In genomic region chr10:69088471-69088769, GRCh38 we compare ENCODE assay signal across 10 cellular contexts. TPM values are rescaled to one million over a fixed set of nuclear protein-coding genes. Genes with fewer than 3 reads are reported as not detected.
DNase-seq lines count a peak whose midpoint lies in the region; ATAC-seq, FAIRE-seq and TF ChIP-seq lines count a peak whose summit lies in the region.
"Had no signal": no experiment of that assay in that cellular context is flagged by ENCODE, and none has a peak within 500 bp of the region (broad histone marks: within the 10 kb centered on the region; RNA-seq: fewer than 3 reads in every experiment).

No MANE protein-coding gene starts in this region.

- H3K4me3 ChIP-seq in AG09309 (ENCODE audit: control insufficient read depth, low read depth, low read length) (peak overlapping the region; percentile 14), K562 (peak overlapping the region; percentile 51)
- peak overlapping the region; percentile 48 for H3K4me3 ChIP-seq in Jurkat, Clone E6-1 (ENCODE audit: low read length)

- peak overlapping the region; percentile 100 for H2AFZ ChIP-seq in K562 (ENCODE audit: low read depth, low read length)

- H3K4me3 Mint-ChIP-seq in naive B cell = peak overlapping the region; percentile 85 to 94 (median 88)

- peaks cover 3 to 28% of the 10 kb centered on the region in 2 experiments; a peak in 4 of 5 replicates for H3K4me1 ChIP-seq in K562 (replicated peaks in 1 of 2; ENCODE audit: control insufficient read depth in 2 of 2, insufficient read depth in 2 of 2, low read length in 2 of 2)

- intact Hi-C loops in K562 (cut with micrococcal nuclease) = loop anchor here (2.0 kb wide), 2 partner anchors 36 to 132 kb away; partner anchors contain the start of genes DDX21 and VPS26A

- H3K27me3 ChIP-seq in K562 (ENCODE audit: control insufficient read depth in 2 of 2, insufficient read depth in 2 of 2, low read length in 2 of 2) = no peaks in the 10 kb centered on the region

- ATAC-seq in K562 (peak; percentile 15), naive B cell (ENCODE audit: low read depth in 2 of 2) (no peak)

- peaks cover 49 to 69% (median 50%) of the 10 kb centered on the region in 3 donors for H3K4me1 Mint-ChIP-seq in naive B cell

- CTCF ChIA-PET in K562 (lab: Yijun Ruan, JAX; ENCODE audit: low intra/inter-chr PET ratio) = interaction anchor here (1.6 kb wide), 1 partner anchor 84 kb away, joined by 5 read pairs; no protein-coding TSS in a partner anchor

- H3K36me3 ChIP-seq in K562 (ENCODE audit: control insufficient read depth, insufficient read depth, low read length) = peaks cover 6% of the 10 kb centered on the region; the same call in 1 of the 3 replicates

- no peaks in the 10 kb centered on the region for H3K36me3 Mint-ChIP-seq in naive B cell

- 2% methylated on average over 3 of the region's 3 CpGs for WGBS in K562 (ENCODE audit: insufficient coverage, low coverage, missing lambda C conversion rate)

- FAIRE-seq in K562 (lab: Jason Lieb, UNC) = no peak

- DNase-seq in AG09309 (ENCODE audit: low read depth) = no peak
- DNase-seq in Jurkat, Clone E6-1 (ENCODE audit: low read depth, low spot score) = no peak
- DNase-seq in K562 (ENCODE audit: extremely low read depth in 1 of 4, low spot score in 3 of 4) = peak in 2 of 4 experiments; percentile 31 to 41
- DNase-seq in naive B cell = no peak
- no peak for DNase-seq in DMS79 treated with DMSO at 0.1 percent for 48 hours (lab: John Stamatoyannopoulos, UW)
- DNase-seq in NCI-H345 treated with DMSO at 0.1 percent for 48 hours (lab: John Stamatoyannopoulos, UW; ENCODE audit: unreplicated experiment) = no peak
- DNase-seq in foreskin melanocyte = no peak
- DNase-seq in DMS53 (lab: John Stamatoyannopoulos, UW) = no peak
- DNase-seq: NCI-H510A treated with DMSO at 0.1 percent for 48 hours had no signal

- no peak for TF ChIP-seq POLR2A in K562 (conservative IDR thresholded peaks at IDR 0.05)

- peak overlapping the region; percentile 46 to 97 (median 94) for H3K27ac Mint-ChIP-seq in naive B cell

- H3K9me3 Mint-ChIP-seq in naive B cell = no peaks in the 10 kb centered on the region

- BruUV-seq in K562 (replicated peaks; lab: Mats Ljungman, UMichigan) = TSS peak; percentile 98

- peak overlapping the region; percentile 89 for H3K27ac ChIP-seq in K562 (ENCODE audit: extremely low read depth, low read depth, low read length)

- no peaks in the 10 kb centered on the region for H3K27me3 Mint-ChIP-seq in naive B cell

- H3K79me2 ChIP-seq in K562 (ENCODE audit: control insufficient read depth, insufficient read depth, low read length) = peaks cover 57% of the 10 kb centered on the region

- no peaks in the 10 kb centered on the region for H3K9me3 ChIP-seq in K562 (replicated peaks; ENCODE audit: control insufficient read depth, insufficient read depth, low read depth, low read length)

- in situ Hi-C loops in K562 (cut with MboI) = no loop called here

- no peak for TF ChIP-seq EP300 in K562 (IDR thresholded peaks at IDR 0.05; ENCODE audit: low read length)

- H3K9me1 ChIP-seq in K562 (ENCODE audit: control insufficient read depth, insufficient read depth, low read length) = no peaks in the 10 kb centered on the region

- no peak for TF ChIP-seq RAD21 in K562 (CRISPR knock-in tag; conservative IDR thresholded peaks at IDR 0.05 in 1 of 2, IDR thresholded peaks at IDR 0.05 in 1 of 2)

- H3K9ac ChIP-seq in K562 (ENCODE audit: insufficient read depth in 1 of 2, low read depth in 2 of 2, low read length in 2 of 2) = peak overlapping the region in 1 of 2 experiments; percentile 91

- TF ChIP-seq CTCF in AG09309 (IDR thresholded peaks at IDR 0.05; ENCODE audit: control insufficient read depth, insufficient read depth, low read depth, low read length, missing control alignments) (no peak), K562 (IDR thresholded peaks at IDR 0.05 in 2 of 3, conservative IDR thresholded peaks at IDR 0.05 in 1 of 3; ENCODE audit: insufficient read depth in 2 of 3, low read depth in 1 of 3, low read length in 3 of 3) (no peak)

- POLR2A ChIA-PET in K562 (lab: Yijun Ruan, JAX) = interaction anchor here (0.7 to 2.1 kb wide), 8 partner anchors 8 to 36 kb away, joined by 3 to 9 read pairs (median 4); no protein-coding TSS in a partner anchor

- H4K20me1 ChIP-seq in K562 (replicated peaks; ENCODE audit: control insufficient read depth, insufficient read depth, low read length) = no peaks in the 10 kb centered on the region

- H3K4me2 ChIP-seq in K562 (ENCODE audit: insufficient read depth, low read length) = peak overlapping the region; percentile 95

TF ChIP-seq in K562, 482 proteins besides CTCF, POLR2A, EP300 and RAD21:
- TF ChIP-seq CHD1 (IDR thresholded peaks at IDR 0.05; ENCODE audit: low read length) = peak; percentile 53
- TF ChIP-seq RBFOX2 (IDR thresholded peaks at IDR 0.05; ENCODE audit: low read depth, low read length) = peak; percentile 70
- TF ChIP-seq, protein P1, sequence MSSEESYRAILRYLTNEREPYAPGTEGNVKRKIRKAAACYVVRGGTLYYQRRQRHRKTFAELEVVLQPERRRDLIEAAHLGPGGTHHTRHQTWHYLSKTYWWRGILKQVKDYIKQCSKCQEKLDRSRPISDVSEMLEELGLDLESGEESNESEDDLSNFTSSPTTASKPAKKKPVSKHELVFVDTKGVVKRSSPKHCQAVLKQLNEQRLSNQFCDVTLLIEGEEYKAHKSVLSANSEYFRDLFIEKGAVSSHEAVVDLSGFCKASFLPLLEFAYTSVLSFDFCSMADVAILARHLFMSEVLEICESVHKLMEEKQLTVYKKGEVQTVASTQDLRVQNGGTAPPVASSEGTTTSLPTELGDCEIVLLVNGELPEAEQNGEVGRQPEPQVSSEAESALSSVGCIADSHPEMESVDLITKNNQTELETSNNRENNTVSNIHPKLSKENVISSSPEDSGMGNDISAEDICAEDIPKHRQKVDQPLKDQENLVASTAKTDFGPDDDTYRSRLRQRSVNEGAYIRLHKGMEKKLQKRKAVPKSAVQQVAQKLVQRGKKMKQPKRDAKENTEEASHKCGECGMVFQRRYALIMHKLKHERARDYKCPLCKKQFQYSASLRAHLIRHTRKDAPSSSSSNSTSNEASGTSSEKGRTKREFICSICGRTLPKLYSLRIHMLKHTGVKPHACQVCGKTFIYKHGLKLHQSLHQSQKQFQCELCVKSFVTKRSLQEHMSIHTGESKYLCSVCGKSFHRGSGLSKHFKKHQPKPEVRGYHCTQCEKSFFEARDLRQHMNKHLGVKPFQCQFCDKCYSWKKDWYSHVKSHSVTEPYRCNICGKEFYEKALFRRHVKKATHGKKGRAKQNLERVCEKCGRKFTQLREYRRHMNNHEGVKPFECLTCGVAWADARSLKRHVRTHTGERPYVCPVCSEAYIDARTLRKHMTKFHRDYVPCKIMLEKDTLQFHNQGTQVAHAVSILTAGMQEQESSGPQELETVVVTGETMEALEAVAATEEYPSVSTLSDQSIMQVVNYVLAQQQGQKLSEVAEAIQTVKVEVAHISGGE (CRISPR knock-in tag; IDR thresholded peaks at IDR 0.05) = 0 out of 6 replicates have a peak, but pooled peaks of 1 of the 3 experiments have one; percentile 15
- 0 out of 2 replicates have a peak, but pooled peaks have one; percentile 6 for TF ChIP-seq SMARCC2 (IDR thresholded peaks at IDR 0.05; ENCODE audit: low read depth)
- no peak for TF ChIP-seq ZNF384 (IDR thresholded peaks at IDR 0.05; ENCODE audit: low read depth, low read length)
- TF ChIP-seq GABPB1 (CRISPR knock-in tag; IDR thresholded peaks at IDR 0.05) = no peak

RNA-seq across cellular contexts. Expression of gene SRGN, which starts 0.5 kb away (rescaled TPM):
- polyA plus RNA-seq in Jurkat, Clone E6-1 (2012; ENCODE audit: insufficient read depth, insufficient read length) = 9.5 TPM
- 88.1 and 137 TPM in 2 replicates for total RNA-seq in K562 (2011; cell fraction: chromatin; rRNA removed; ENCODE audit: low replicate concordance)
- 154 and 205 TPM in 2 replicates for total RNA-seq in K562 (2011; cell fraction: nucleolus; rRNA removed)
- 184 and 200 TPM in 2 replicates for total RNA-seq in K562 (2011; cell fraction: nucleoplasm; rRNA removed)
- total RNA-seq in K562 (2014; rRNA removed) = 147 and 180 TPM in 2 replicates
- 256 and 289 TPM in 2 replicates for total RNA-seq in K562 (2014; rRNA removed; fragmentation: Illumina TruSeq; extraction: Trizol)
- 149 and 165 TPM in 2 replicates for total RNA-seq in K562 (2015; rRNA removed; fragmentation: Illumina TruSeq; extraction: Trizol)
- total RNA-seq in K562 (2021) = 173 and 193 TPM in 2 replicates
- 124 and 136 TPM in 2 replicates for polyA plus RNA-seq in K562 (2011; rRNA removed)
- polyA plus RNA-seq in K562 (2011; cell fraction: cytosol; rRNA removed) = 61.8 and 105 TPM in 2 replicates
- polyA plus RNA-seq in K562 (2011; cell fraction: nucleus; rRNA removed) = 20.2 and 32.5 TPM in 2 replicates
- 208 and 216 TPM in 2 replicates for polyA plus RNA-seq in K562 (2012)
- 259 and 284 TPM in 2 replicates for polyA plus RNA-seq in K562 (2014; fragmentation: Illumina TruSeq; extraction: Trizol)
- 100 to 1,000 TPM; 275 to 304 TPM for polyA plus RNA-seq in K562 (2014; fragmentation: Nextera tagmentation; extraction: Ambion mirVana)
- polyA plus RNA-seq in K562 (2014; rRNA removed) = 169 and 189 TPM in 2 replicates
- polyA minus RNA-seq in K562 (2011; rRNA and poly(A)+ RNA removed) = 80.5 and 89.5 TPM in 2 replicates
- 42.2 and 44.1 TPM in 2 replicates for polyA minus RNA-seq in K562 (2011; cell fraction: cytosol; rRNA and poly(A)+ RNA removed)
- 5.8 and 12.2 TPM in 2 replicates for polyA minus RNA-seq in K562 (2011; cell fraction: nucleus; rRNA and poly(A)+ RNA removed)
- 10 to 100 TPM; 25.2 to 40.7 (median 33.6) TPM for polyA plus RNA-seq in naive B cell (ENCODE audit: low read depth in 6 of 6)
- polyA plus RNA-seq: neural cell had no signal

RNA-seq across cellular contexts. Expression of gene VPS26A, which starts 35.6 kb away (rescaled TPM):
- 35.7 TPM for polyA plus RNA-seq in Jurkat, Clone E6-1 (2012; ENCODE audit: insufficient read depth, insufficient read length)
- total RNA-seq in K562 (2011; cell fraction: chromatin; rRNA removed; ENCODE audit: low replicate concordance) = 5.9 and 44.1 TPM in 2 replicates
- total RNA-seq in K562 (2011; cell fraction: nucleolus; rRNA removed) = 3.3 and 5.4 TPM in 2 replicates
- total RNA-seq in K562 (2011; cell fraction: nucleoplasm; rRNA removed) = 12.9 and 27.5 TPM in 2 replicates
- total RNA-seq in K562 (2014; rRNA removed) (41.7 and 47.1 TPM in 2 replicates), K562 (2014; rRNA removed; fragmentation: Illumina TruSeq; extraction: Trizol) (61.6 and 78.9 TPM in 2 replicates), K562 (2015; rRNA removed; fragmentation: Illumina TruSeq; extraction: Trizol) (52.7 and 58.7 TPM in 2 replicates), K562 (2021) (80.9 and 83.1 TPM in 2 replicates)
- polyA plus RNA-seq in K562 (2011; rRNA removed) (36.9 and 64.0 TPM in 2 replicates), K562 (2014; fragmentation: Illumina TruSeq; extraction: Trizol) (81.9 and 85.9 TPM in 2 replicates), K562 (2014; fragmentation: Nextera tagmentation; extraction: Ambion mirVana) (100 to 1,000 TPM; 117 to 137 TPM), K562 (2014; rRNA removed) (63.2 and 69.3 TPM in 2 replicates), naive B cell (ENCODE audit: low read depth in 6 of 6) (10 to 100 TPM; 23.1 to 32.8 (median 31.5) TPM)
- 4.7 and 13.5 TPM in 2 replicates for polyA plus RNA-seq in K562 (2011; cell fraction: cytosol; rRNA removed)
- 4.1 and 7.3 TPM in 2 replicates for polyA plus RNA-seq in K562 (2011; cell fraction: nucleus; rRNA removed)
- 70.0 and 81.1 TPM in 2 replicates for polyA plus RNA-seq in K562 (2012)
- polyA minus RNA-seq in K562 (2011; rRNA and poly(A)+ RNA removed) = 40.8 and 41.4 TPM in 2 replicates
- polyA minus RNA-seq in K562 (2011; cell fraction: cytosol; rRNA and poly(A)+ RNA removed) = 18.8 and 21.5 TPM in 2 replicates
- 2.8 and 6.4 TPM in 2 replicates for polyA minus RNA-seq in K562 (2011; cell fraction: nucleus; rRNA and poly(A)+ RNA removed)
